Comparison of ENCODE assay signal across 8 cellular contexts in the genomic region with DNA sequence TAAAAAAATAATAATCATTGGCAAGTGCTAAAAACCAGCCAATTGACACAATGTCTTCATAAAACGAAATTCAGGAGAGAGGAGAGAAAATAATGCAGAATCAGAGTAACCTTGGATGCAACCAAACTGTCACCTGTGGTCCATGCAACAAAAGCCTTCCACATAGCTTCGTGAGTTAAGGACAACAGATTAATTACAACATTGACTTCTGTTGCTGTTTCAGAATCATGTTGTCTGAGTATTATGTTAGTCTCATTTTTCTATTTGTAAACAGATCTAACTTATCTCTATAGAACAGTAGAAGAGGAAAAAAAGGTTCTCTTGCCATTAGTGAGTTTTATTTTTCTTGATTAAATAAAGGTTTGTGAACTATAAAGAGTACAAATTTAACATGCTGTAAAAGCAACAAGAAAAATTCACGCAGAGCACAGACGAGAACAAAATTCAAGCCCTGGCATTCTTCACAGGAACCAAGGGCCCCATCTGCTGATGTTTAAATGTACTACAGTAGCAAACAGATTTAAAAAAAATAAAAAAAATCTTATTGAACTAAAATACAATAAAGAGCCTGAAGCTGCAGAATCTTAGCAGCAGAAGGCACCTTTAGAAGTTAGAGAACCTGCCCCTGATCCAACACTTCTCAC.
DNase-seq lines count a peak whose midpoint lies in the region; ATAC-seq and TF ChIP-seq lines count a peak whose summit lies in the region.

No MANE protein-coding gene starts in this region.

- H3K4me3 ChIP-seq in LNCaP clone FGC (ENCODE audit: low read depth, low read length) = no peak overlapping the region

- no peaks in the 10 kb centered on the region for H3K9me3 Mint-ChIP-seq in chondrocyte (ENCODE audit: low read depth)

- no peak overlapping the region for H3K27ac Mint-ChIP-seq in chondrocyte (ENCODE audit: unreplicated experiment)

- no peak overlapping the region for H3K4me3 Mint-ChIP-seq in chondrocyte (ENCODE audit: unreplicated experiment)

- no peaks in the 10 kb centered on the region for H3K4me1 Mint-ChIP-seq in chondrocyte (ENCODE audit: low read depth)

- H3K36me3 Mint-ChIP-seq in chondrocyte (ENCODE audit: low read depth) = no peaks in the 10 kb centered on the region

- DNase-seq in D341Med (ENCODE audit: low spot score) = peak; percentile 39
- DNase-seq in LNCaP clone FGC (ENCODE audit: low read depth) = peak; percentile 0
- DNase-seq in chondrocyte (ENCODE audit: low spot score) = no peak
- DNase-seq in mucosa of gallbladder (ENCODE audit: low spot score) = peak; percentile 13
- DNase-seq in stimulated activated naive CD8-positive, alpha-beta T cell treated with anti-CD3 and anti-CD28 coated beads, Interleukin-15, Interleukin-2, amounts not matched to agents 100 U/mL and 50 U/mL, for 24 hours = no peak
- DNase-seq in NCI-H187 (lab: John Stamatoyannopoulos, UW) = no peak

- ATAC-seq in stimulated activated naive CD8-positive, alpha-beta T cell treated with anti-CD3 and anti-CD28 coated beads, Interleukin-15, Interleukin-2, amounts not matched to agents 100 U/mL and 50 U/mL, for 24 hours = no peak
- no peak for ATAC-seq in activated CD4-positive, CD25-positive, alpha-beta regulatory T cell treated with anti-CD3 and anti-CD28 coated beads, Interleukin-2, amount 50 U/mL, for 24 hours
- ATAC-seq in HG03460 (IDR thresholded peaks at IDR 0.05; ENCODE audit: unreplicated experiment) = no peak

- TF ChIP-seq CTCF in LNCaP clone FGC (IDR thresholded peaks at IDR 0.05; ENCODE audit: control insufficient read depth, extremely low read depth, insufficient read depth) = peak; percentile 59
- peak; percentile 84 for TF ChIP-seq CTCF in chondrocyte (IDR thresholded peaks at IDR 0.05)

- peaks cover 30% of the 10 kb centered on the region for H3K27me3 Mint-ChIP-seq in chondrocyte (ENCODE audit: low read depth)

Comparison
In these comparisons a context has a peak if more than half of its experiments do, and no peak if none do; other contexts are left out.
1. DNase-seq: peak in D341Med (single experiment), LNCaP clone FGC (single experiment) and mucosa of gallbladder (single experiment); none in chondrocyte (single experiment), stimulated activated naive CD8-positive, alpha-beta T cell treated with anti-CD3 and anti-CD28 coated beads, Interleukin-15, Interleukin-2, amounts not matched to agents 100 U/mL and 50 U/mL, for 24 hours (single experiment) and NCI-H187 (0 of 2).